In genomic region chr7:73828107-73828803, GRCh38 we compare ENCODE assay signal across 1 cellular context.
TF ChIP-seq lines count a peak whose summit lies in the region.

No MANE protein-coding gene starts in this region.

TF ChIP-seq in K562, 482 proteins besides CTCF, POLR2A, EP300 and RAD21 (continues in another document):
- TF ChIP-seq ZNF274 (IDR thresholded peaks at IDR 0.05; ENCODE audit: borderline replicate concordance, low read depth, low read length) (no peak), LARP7 (IDR thresholded peaks at IDR 0.05) (no peak), TOE1 (IDR thresholded peaks at IDR 0.05; ENCODE audit: borderline replicate concordance) (peak; percentile 17; the same call in 1 of the 2 replicates), TOE1 (CRISPR knock-in tag; IDR thresholded peaks at IDR 0.05; ENCODE audit: borderline replicate concordance, low read depth) (no peak), CBX2 (IDR thresholded peaks at IDR 0.05; ENCODE audit: insufficient read depth, low read length, poor library complexity, severe bottlenecking) (no peak), HDGF (IDR thresholded peaks at IDR 0.05) (0 out of 2 replicates have a peak, but pooled peaks have one; percentile 45), KDM2B (CRISPR knock-in tag; IDR thresholded peaks at IDR 0.05) (no peak), ZNF143 (CRISPR knock-in tag; IDR thresholded peaks at IDR 0.05) (no peak), ZNF253 (CRISPR knock-in tag; conservative IDR thresholded peaks at IDR 0.05) (no peak), ZBTB26 (CRISPR knock-in tag; IDR thresholded peaks at IDR 0.05) (0 out of 2 replicates have a peak, but pooled peaks have one; percentile 14), SMARCC2 (IDR thresholded peaks at IDR 0.05; ENCODE audit: low read depth) (0 out of 2 replicates have a peak, but pooled peaks have one; percentile 33), ZNF583 (CRISPR knock-in tag; IDR thresholded peaks at IDR 0.05) (peak; percentile 56; the same call in 1 of the 2 replicates), ARNT (IDR thresholded peaks at IDR 0.05) (no peak), JUN (IDR thresholded peaks at IDR 0.05; ENCODE audit: borderline replicate concordance, low read depth, low read length) (peak; percentile 96), JUN (CRISPR knock-in tag; IDR thresholded peaks at IDR 0.05; ENCODE audit: borderline replicate concordance) (no peak), JUND (IDR thresholded peaks at IDR 0.05; ENCODE audit: borderline replicate concordance, low read depth, low read length) (peak; percentile 97), JUND (tag; IDR thresholded peaks at IDR 0.05; ENCODE audit: borderline replicate concordance, low read depth, low read length) (peak; percentile 97), FOSL1 (tag; conservative IDR thresholded peaks at IDR 0.05) (peak; percentile 81), ZNF407 (IDR thresholded peaks at IDR 0.05; ENCODE audit: low read depth) (no peak), TFE3 (CRISPR knock-in tag; IDR thresholded peaks at IDR 0.05) (peak; percentile 56), CREM (IDR thresholded peaks at IDR 0.05; ENCODE audit: low read depth) (peak; percentile 68; the same call in 1 of the 2 replicates), RCOR1 (IDR thresholded peaks at IDR 0.05; ENCODE audit: borderline replicate concordance in 1 of 2, low read depth in 2 of 2, low read length in 2 of 2) (peak in 1 of 2 experiments; percentile 71; a peak in 1 of 4 replicates), SOX6 (IDR thresholded peaks at IDR 0.05) (peak; percentile 27; the same call in 1 of the 2 replicates), POLR2B (IDR thresholded peaks at IDR 0.05; ENCODE audit: low read depth, partially characterized antibody) (no peak), POLR3A (IDR thresholded peaks at IDR 0.05; ENCODE audit: borderline replicate concordance, extremely low read depth, insufficient read depth, insufficient read length) (no peak), CHD1 (IDR thresholded peaks at IDR 0.05; ENCODE audit: low read length) (no peak), ATF3 (IDR thresholded peaks at IDR 0.05) (peak; percentile 97), ATF3 (CRISPR knock-in tag; conservative IDR thresholded peaks at IDR 0.05) (0 out of 2 replicates have a peak, but pooled peaks have one; percentile 45), XRCC3 (IDR thresholded peaks at IDR 0.05) (no peak), ATF7 (IDR thresholded peaks at IDR 0.05) (peak; percentile 97), SMARCE1 (IDR thresholded peaks at IDR 0.05) (peak; percentile 73; the same call in 1 of the 2 replicates), SMARCA4 (IDR thresholded peaks at IDR 0.05) (peak; percentile 71; the same call in 1 of the 2 replicates), ZNF263 (CRISPR knock-in tag; IDR thresholded peaks at IDR 0.05; ENCODE audit: borderline replicate concordance) (no peak), ZNF398 (CRISPR knock-in tag; IDR thresholded peaks at IDR 0.05) (no peak), ZNF740 (CRISPR knock-in tag; IDR thresholded peaks at IDR 0.05) (no peak), ZNF740 (tag; IDR thresholded peaks at IDR 0.05) (peak in 1 of 2 experiments; percentile 78; a peak in 2 of 4 replicates), GTF2A2 (tag; IDR thresholded peaks at IDR 0.05) (no peak), ARID1B (IDR thresholded peaks at IDR 0.05) (peak; percentile 67), ZBTB8A (IDR thresholded peaks at IDR 0.05; ENCODE audit: partially characterized antibody) (no peak), CHD4 (IDR thresholded peaks at IDR 0.05; ENCODE audit: insufficient read depth, insufficient replicate concordance, low read depth, low read length, poor library complexity, severe bottlenecking) (no peak), CTBP1 (IDR thresholded peaks at IDR 0.05; ENCODE audit: borderline replicate concordance) (peak; percentile 56; the same call in 1 of the 2 replicates)
- TF ChIP-seq, protein P1, sequence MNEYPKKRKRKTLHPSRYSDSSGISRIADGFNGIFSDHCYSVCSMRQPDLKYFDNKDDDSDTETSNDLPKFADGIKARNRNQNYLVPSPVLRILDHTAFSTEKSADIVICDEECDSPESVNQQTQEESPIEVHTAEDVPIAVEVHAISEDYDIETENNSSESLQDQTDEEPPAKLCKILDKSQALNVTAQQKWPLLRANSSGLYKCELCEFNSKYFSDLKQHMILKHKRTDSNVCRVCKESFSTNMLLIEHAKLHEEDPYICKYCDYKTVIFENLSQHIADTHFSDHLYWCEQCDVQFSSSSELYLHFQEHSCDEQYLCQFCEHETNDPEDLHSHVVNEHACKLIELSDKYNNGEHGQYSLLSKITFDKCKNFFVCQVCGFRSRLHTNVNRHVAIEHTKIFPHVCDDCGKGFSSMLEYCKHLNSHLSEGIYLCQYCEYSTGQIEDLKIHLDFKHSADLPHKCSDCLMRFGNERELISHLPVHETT (CRISPR knock-in tag; conservative IDR thresholded peaks at IDR 0.05 in 1 of 2, IDR thresholded peaks at IDR 0.05 in 1 of 2), result 0 out of 4 replicates have a peak, but pooled peaks of 1 of the 2 experiments have one; percentile 20
- TF ChIP-seq, protein P2, sequence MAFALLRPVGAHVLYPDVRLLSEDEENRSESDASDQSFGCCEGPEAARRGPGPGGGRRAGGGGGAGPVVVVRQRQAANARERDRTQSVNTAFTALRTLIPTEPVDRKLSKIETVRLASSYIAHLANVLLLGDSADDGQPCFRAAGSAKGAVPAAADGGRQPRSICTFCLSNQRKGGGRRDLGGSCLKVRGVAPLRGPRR (CRISPR knock-in tag; IDR thresholded peaks at IDR 0.05), result no peak
- TF ChIP-seq, protein P3, sequence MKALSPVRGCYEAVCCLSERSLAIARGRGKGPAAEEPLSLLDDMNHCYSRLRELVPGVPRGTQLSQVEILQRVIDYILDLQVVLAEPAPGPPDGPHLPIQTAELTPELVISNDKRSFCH (CRISPR knock-in tag; IDR thresholded peaks at IDR 0.05), result no peak
- TF ChIP-seq, protein P3 (tag; IDR thresholded peaks at IDR 0.05), result no peak
- TF ChIP-seq, protein P4, sequence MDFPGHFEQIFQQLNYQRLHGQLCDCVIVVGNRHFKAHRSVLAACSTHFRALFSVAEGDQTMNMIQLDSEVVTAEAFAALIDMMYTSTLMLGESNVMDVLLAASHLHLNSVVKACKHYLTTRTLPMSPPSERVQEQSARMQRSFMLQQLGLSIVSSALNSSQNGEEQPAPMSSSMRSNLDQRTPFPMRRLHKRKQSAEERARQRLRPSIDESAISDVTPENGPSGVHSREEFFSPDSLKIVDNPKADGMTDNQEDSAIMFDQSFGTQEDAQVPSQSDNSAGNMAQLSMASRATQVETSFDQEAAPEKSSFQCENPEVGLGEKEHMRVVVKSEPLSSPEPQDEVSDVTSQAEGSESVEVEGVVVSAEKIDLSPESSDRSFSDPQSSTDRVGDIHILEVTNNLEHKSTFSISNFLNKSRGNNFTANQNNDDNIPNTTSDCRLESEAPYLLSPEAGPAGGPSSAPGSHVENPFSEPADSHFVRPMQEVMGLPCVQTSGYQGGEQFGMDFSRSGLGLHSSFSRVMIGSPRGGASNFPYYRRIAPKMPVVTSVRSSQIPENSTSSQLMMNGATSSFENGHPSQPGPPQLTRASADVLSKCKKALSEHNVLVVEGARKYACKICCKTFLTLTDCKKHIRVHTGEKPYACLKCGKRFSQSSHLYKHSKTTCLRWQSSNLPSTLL (IDR thresholded peaks at IDR 0.05), result no peak
